8 cellular contexts compared by ENCODE assay signal in the genomic region with DNA sequence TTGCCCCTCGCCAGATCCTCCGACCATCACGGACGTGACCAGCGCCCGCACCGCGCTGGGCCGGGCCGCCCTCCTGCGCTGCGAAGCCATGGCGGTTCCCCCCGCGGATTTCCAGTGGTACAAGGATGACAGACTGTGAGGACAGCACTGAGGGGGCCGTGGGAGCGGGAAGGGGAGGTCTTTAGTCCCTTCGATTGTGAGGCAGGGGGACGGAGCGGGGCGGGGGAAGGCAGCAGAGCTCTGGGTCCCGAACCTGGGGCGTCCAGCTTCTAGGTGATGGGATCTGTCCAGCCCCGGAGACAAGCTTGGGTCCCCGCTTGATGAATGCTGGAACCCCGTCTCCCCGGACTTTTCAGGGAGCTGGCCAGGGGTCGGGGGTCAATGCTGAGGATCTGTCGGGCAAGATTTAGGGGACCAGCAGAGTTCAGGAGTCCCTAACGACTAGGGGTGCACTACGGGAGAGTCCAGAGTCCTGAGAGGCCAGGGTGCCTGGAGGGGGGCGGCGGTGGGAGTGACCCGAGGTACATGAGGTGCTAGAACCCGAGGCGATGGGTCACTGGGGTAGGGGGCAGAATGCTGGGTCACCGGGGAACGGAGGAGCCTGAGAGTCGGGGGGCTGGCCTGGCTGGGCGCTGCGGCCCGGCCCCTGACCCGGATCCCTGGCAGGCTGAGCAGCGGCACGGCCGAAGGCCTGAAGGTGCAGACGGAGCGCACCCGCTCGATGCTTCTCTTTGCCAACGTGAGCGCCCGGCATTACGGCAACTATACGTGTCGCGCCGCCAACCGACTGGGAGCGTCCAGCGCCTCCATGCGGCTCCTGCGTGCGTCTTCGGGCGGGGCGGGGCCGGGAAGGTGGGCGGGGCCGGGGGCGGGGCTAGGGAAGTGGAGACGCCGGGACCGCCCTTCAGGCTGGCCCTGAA.
DNase-seq lines count a peak whose midpoint lies in the region; ATAC-seq lines count a peak whose summit lies in the region.

No MANE protein-coding gene starts in this region.

- H3K9me3 ChIP-seq in iPS-20b (ENCODE audit: insufficient read depth, low read depth, low read length), result no peaks in the 10 kb centered on the region

- no peak overlapping the region for H3K27ac ChIP-seq in iPS-20b (ENCODE audit: low read length)

- no peak for ATAC-seq in HG03460 (IDR thresholded peaks at IDR 0.05; ENCODE audit: unreplicated experiment)
- no peak for ATAC-seq in GM21381 (IDR thresholded peaks at IDR 0.05; ENCODE audit: unreplicated experiment)

- H3K4me3 ChIP-seq in iPS-20b (ENCODE audit: low read length), result peak overlapping the region; percentile 62

- peaks cover 15% of the 10 kb centered on the region for H3K36me3 ChIP-seq in iPS-20b (ENCODE audit: insufficient read depth, low read depth, low read length)

- peak; percentile 80 for DNase-seq in D341Med (ENCODE audit: low spot score)
- peak; percentile 70 for DNase-seq in NOMO-1 (lab: John Stamatoyannopoulos, UW; ENCODE audit: unreplicated experiment in 2 of 2)
- peak; percentile 45 for DNase-seq in activated naive CD4-positive, alpha-beta T cell treated with anti-CD3 and anti-CD28 coated beads, Interleukin-2, amount 50 U/mL, for 16 hours
- peak; percentile 43 to 56 for DNase-seq in stimulated activated CD8-positive, alpha-beta memory T cell treated with anti-CD3 and anti-CD28 coated beads, Interleukin-15, amount 100 ng/mL, for 48 hours (ENCODE audit: low read depth in 2 of 2)
- no peak for DNase-seq in NCI-H2081 treated with DMSO at 0.1 percent for 48 hours (lab: John Stamatoyannopoulos, UW)

- H3K9ac ChIP-seq in iPS-20b (ENCODE audit: low read depth, low read length), result peak overlapping the region; percentile 55; the same call in 1 of the 2 replicates

- H3K27me3 ChIP-seq in iPS-20b (ENCODE audit: insufficient read depth, low read length), result peaks cover 20% of the 10 kb centered on the region

- H3K4me1 ChIP-seq in iPS-20b (ENCODE audit: insufficient read depth, low read length), result peaks cover 2% of the 10 kb centered on the region; the same call in 1 of the 2 replicates
